In the genomic region with DNA sequence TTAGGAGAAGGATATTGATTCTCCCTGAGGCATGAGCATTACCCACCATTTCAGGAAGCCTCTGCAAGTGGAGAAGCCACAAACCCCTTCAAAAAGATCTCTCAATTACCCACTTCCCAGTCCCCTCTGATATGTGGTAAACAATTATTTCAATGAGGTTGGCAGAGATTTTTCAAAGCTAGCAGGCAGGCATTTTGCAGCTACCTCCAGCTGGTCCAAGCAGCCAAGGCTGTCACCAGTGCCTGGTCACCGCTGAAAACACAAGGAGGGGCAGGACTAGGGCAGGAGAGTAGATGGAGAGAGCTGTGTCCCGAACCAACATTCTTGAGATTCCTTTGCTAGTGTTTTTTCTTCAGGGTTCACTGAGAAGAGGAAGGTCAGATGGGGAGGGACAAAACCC, we compare ENCODE assay signal across 9 cellular contexts. TPM values are rescaled to one million over a fixed set of nuclear protein-coding genes. Genes with fewer than 3 reads are reported as not detected.
DNase-seq lines count a peak whose midpoint lies in the region; ATAC-seq and TF ChIP-seq lines count a peak whose summit lies in the region.
"Had no signal": no experiment of that assay in that cellular context is flagged by ENCODE, and none has a peak within 500 bp of the region (broad histone marks: within the 10 kb centered on the region; RNA-seq: fewer than 3 reads in every experiment).

No MANE protein-coding gene starts in this region.

- TF ChIP-seq CTCF in endodermal cell (conservative IDR thresholded peaks at IDR 0.05) = no peak
- no peak for TF ChIP-seq CTCF in activated CD8-positive, alpha-beta T cell treated with anti-CD3 and anti-CD28 coated beads for 36 hours (IDR thresholded peaks at IDR 0.05)

- peak overlapping the region; percentile 13 for H3K9ac ChIP-seq in NT2/D1 (ENCODE audit: insufficient read length, low read depth)
- no peak overlapping the region for H3K9ac ChIP-seq in endodermal cell (ENCODE audit: extremely low read depth, low read length, poor library complexity, severe bottlenecking)

- H3K27ac Mint-ChIP-seq in CD4-positive, alpha-beta memory T cell = no peak overlapping the region
- peak overlapping the region; percentile 84 for H3K27ac Mint-ChIP-seq in endodermal cell
- H3K27ac Mint-ChIP-seq in naive thymus-derived CD8-positive, alpha-beta T cell = peak overlapping the region in 4 of 10 donors; percentile 3 to 75 (median 39)
- H3K27ac Mint-ChIP-seq in activated CD8-positive, alpha-beta T cell treated with anti-CD3 and anti-CD28 coated beads for 36 hours = no peak overlapping the region

- H3K36me3 Mint-ChIP-seq in CD4-positive, alpha-beta memory T cell = peaks cover 0 to 7% of the 10 kb centered on the region in 2 donors
- peaks cover 29% of the 10 kb centered on the region for H3K36me3 Mint-ChIP-seq in endodermal cell (ENCODE audit: low read depth)
- peaks cover 0 to 8% (median 0%) of the 10 kb centered on the region in 3 donors for H3K36me3 Mint-ChIP-seq in naive thymus-derived CD8-positive, alpha-beta T cell
- H3K36me3 Mint-ChIP-seq in activated CD8-positive, alpha-beta T cell treated with anti-CD3 and anti-CD28 coated beads for 36 hours (ENCODE audit: low read depth) = peaks cover 6% of the 10 kb centered on the region

- POLR2A ChIA-PET in CD4-positive, alpha-beta memory T cell (lab: Charles Lee; ENCODE audit: partially characterized antibody) = no interaction called here
- POLR2A ChIA-PET in naive thymus-derived CD8-positive, alpha-beta T cell (lab: Charles Lee) = interaction anchor here (0.8 kb wide), 1 partner anchor 21 kb away, joined by 6 read pairs; no protein-coding TSS in a partner anchor
- POLR2A ChIA-PET in activated CD8-positive, alpha-beta T cell treated with anti-CD3 and anti-CD28 coated beads for 36 hours (lab: Charles Lee) = interaction anchor here (0.7 kb wide), 1 partner anchor 1219 kb away, joined by 3 read pairs; no protein-coding TSS in a partner anchor

- ATAC-seq in naive thymus-derived CD8-positive, alpha-beta T cell = peak; percentile 60 to 81
- no peak for ATAC-seq in GM21619 (IDR thresholded peaks at IDR 0.05; ENCODE audit: unreplicated experiment)
- ATAC-seq in activated CD8-positive, alpha-beta T cell treated with anti-CD3 and anti-CD28 coated beads for 36 hours = no peak
- ATAC-seq: stimulated activated naive CD8-positive, alpha-beta T cell treated with anti-CD3 and anti-CD28 coated beads, Interleukin-15, amount 100 ng/mL, for 72 hours had no signal

- peak overlapping the region in 6 of 8 donors; percentile 0 to 79 (median 70) for H3K4me3 Mint-ChIP-seq in CD4-positive, alpha-beta memory T cell
- peak overlapping the region; percentile 23 for H3K4me3 Mint-ChIP-seq in endodermal cell
- peak overlapping the region in 9 of 10 donors; percentile 31 to 79 (median 65) for H3K4me3 Mint-ChIP-seq in naive thymus-derived CD8-positive, alpha-beta T cell
- H3K4me3 Mint-ChIP-seq in activated CD8-positive, alpha-beta T cell treated with anti-CD3 and anti-CD28 coated beads for 36 hours = no peak overlapping the region
- H3K4me3 Mint-ChIP-seq: stimulated activated naive CD8-positive, alpha-beta T cell treated with anti-CD3 and anti-CD28 coated beads, Interleukin-15, amount 100 ng/mL, for 72 hours had no signal

- no peaks in the 10 kb centered on the region for H3K27me3 ChIP-seq in CD4-positive, alpha-beta memory T cell (ENCODE audit: insufficient read depth, low read length)
- H3K27me3 ChIP-seq in NT2/D1 (ENCODE audit: insufficient read depth, insufficient read length) (no peaks in the 10 kb centered on the region), endodermal cell (ENCODE audit: control insufficient read depth, insufficient read depth, low read length, poor library complexity, severe bottlenecking) (no peaks in the 10 kb centered on the region)

- whole genome bisulfite sequencing in endodermal cell (ENCODE audit: insufficient coverage in 1 of 2, insufficient read length in 1 of 2), 2 experiments = 0 to 35% methylated on average over 1 to 2 of the region's 2 CpGs

- no peaks in the 10 kb centered on the region for H3K27me3 Mint-ChIP-seq in CD4-positive, alpha-beta memory T cell
- no peaks in the 10 kb centered on the region for H3K27me3 Mint-ChIP-seq in endodermal cell (ENCODE audit: insufficient read depth)
- peaks cover 0 to 2% (median 0%) of the 10 kb centered on the region in 5 donors for H3K27me3 Mint-ChIP-seq in naive thymus-derived CD8-positive, alpha-beta T cell
- no peaks in the 10 kb centered on the region for H3K27me3 Mint-ChIP-seq in activated CD8-positive, alpha-beta T cell treated with anti-CD3 and anti-CD28 coated beads for 36 hours
- H3K27me3 Mint-ChIP-seq: stimulated activated naive CD8-positive, alpha-beta T cell treated with anti-CD3 and anti-CD28 coated beads, Interleukin-15, amount 100 ng/mL, for 72 hours had no signal

- H3K36me3 ChIP-seq in CD4-positive, alpha-beta memory T cell (ENCODE audit: insufficient read depth, low read length) = no peaks in the 10 kb centered on the region
- H3K36me3 ChIP-seq in NT2/D1 (ENCODE audit: insufficient read depth, insufficient read length, low read length) = peaks cover 50% of the 10 kb centered on the region
- peaks cover 58% of the 10 kb centered on the region for H3K36me3 ChIP-seq in endodermal cell (ENCODE audit: control insufficient read depth, insufficient read depth, low read length)

- no peaks in the 10 kb centered on the region for H3K9me3 ChIP-seq in CD4-positive, alpha-beta memory T cell (ENCODE audit: control insufficient read depth in 1 of 2, low read length in 2 of 2)
- H3K9me3 ChIP-seq in NT2/D1 (ENCODE audit: insufficient read depth, low read length) (no peaks in the 10 kb centered on the region), endodermal cell (ENCODE audit: control insufficient read depth, low read length) (peaks cover 13% of the 10 kb centered on the region)

- H3K27ac ChIP-seq in CD4-positive, alpha-beta memory T cell (ENCODE audit: low read depth, low read length) = no peak overlapping the region
- H3K27ac ChIP-seq in endodermal cell (ENCODE audit: low read depth, low read length) = no peak overlapping the region

- H3K4me1 Mint-ChIP-seq in CD4-positive, alpha-beta memory T cell = peaks cover 14 to 23% (median 16%) of the 10 kb centered on the region in 4 donors
- peaks cover 45% of the 10 kb centered on the region for H3K4me1 Mint-ChIP-seq in endodermal cell
- peaks cover 8 to 21% (median 17%) of the 10 kb centered on the region in 4 donors for H3K4me1 Mint-ChIP-seq in naive thymus-derived CD8-positive, alpha-beta T cell
- peaks cover 13% of the 10 kb centered on the region for H3K4me1 Mint-ChIP-seq in activated CD8-positive, alpha-beta T cell treated with anti-CD3 and anti-CD28 coated beads for 36 hours (ENCODE audit: low read depth)

- H3K4me1 ChIP-seq in CD4-positive, alpha-beta memory T cell (ENCODE audit: insufficient read depth, low read length) = peaks cover 18% of the 10 kb centered on the region
- H3K4me1 ChIP-seq in NT2/D1 (ENCODE audit: insufficient read depth, insufficient read length) (peaks cover 2% of the 10 kb centered on the region), endodermal cell (ENCODE audit: control insufficient read depth, insufficient read depth, low read length) (peaks cover 16% of the 10 kb centered on the region)

- DNase-seq in CD4-positive, alpha-beta memory T cell = peak in 2 of 5 donors; percentile 9 to 16
- DNase-seq in NT2/D1 (ENCODE audit: low read depth, low spot score) = peak; percentile 77
- DNase-seq in endodermal cell = peak; percentile 81
- peak in 3 of 10 donors; percentile 15 to 54 (median 43) for DNase-seq in naive thymus-derived CD8-positive, alpha-beta T cell
- DNase-seq in COLO668 (lab: John Stamatoyannopoulos, UW; ENCODE audit: unreplicated experiment) = no peak
- DNase-seq in activated CD8-positive, alpha-beta T cell treated with anti-CD3 and anti-CD28 coated beads for 36 hours = no peak
- DNase-seq in activated CD8-positive, alpha-beta memory T cell treated with anti-CD3 and anti-CD28 coated beads, Interleukin-2, amount 50 U/mL, for 4 hours = no peak
- DNase-seq: stimulated activated naive CD8-positive, alpha-beta T cell treated with anti-CD3 and anti-CD28 coated beads, Interleukin-15, amount 100 ng/mL, for 72 hours had no signal

- no peak overlapping the region for H3K4me3 ChIP-seq in CD4-positive, alpha-beta memory T cell (ENCODE audit: low read length in 2 of 2)
- H3K4me3 ChIP-seq in NT2/D1 (ENCODE audit: insufficient read length, low read depth) = no peak overlapping the region
- H3K4me3 ChIP-seq in endodermal cell (ENCODE audit: low read length) = peak overlapping the region; percentile 10

- CTCF ChIA-PET in CD4-positive, alpha-beta memory T cell (lab: Charles Lee; ENCODE audit: partially characterized antibody) = interaction anchor here (1.4 kb wide), 1 partner anchor 252 kb away, joined by 6 read pairs; no protein-coding TSS in a partner anchor
- CTCF ChIA-PET in activated CD8-positive, alpha-beta T cell treated with anti-CD3 and anti-CD28 coated beads for 36 hours (lab: Charles Lee) = no interaction called here

- intact Hi-C loops in CD4-positive, alpha-beta memory T cell (cut with micrococcal nuclease) = no loop called here
- intact Hi-C loops in activated CD8-positive, alpha-beta T cell treated with anti-CD3 and anti-CD28 coated beads for 36 hours (cut with micrococcal nuclease) = no loop called here

- no peaks in the 10 kb centered on the region for H3K9me3 Mint-ChIP-seq in CD4-positive, alpha-beta memory T cell
- H3K9me3 Mint-ChIP-seq in endodermal cell = no peaks in the 10 kb centered on the region
- no peaks in the 10 kb centered on the region for H3K9me3 Mint-ChIP-seq in naive thymus-derived CD8-positive, alpha-beta T cell
- no peaks in the 10 kb centered on the region for H3K9me3 Mint-ChIP-seq in activated CD8-positive, alpha-beta T cell treated with anti-CD3 and anti-CD28 coated beads for 36 hours
- H3K9me3 Mint-ChIP-seq: stimulated activated naive CD8-positive, alpha-beta T cell treated with anti-CD3 and anti-CD28 coated beads, Interleukin-15, amount 100 ng/mL, for 72 hours had no signal

RNA-seq across cellular contexts. Expression of a gene that starts 22.5 kb away (rescaled TPM):
- total RNA-seq in CD4-positive, alpha-beta memory T cell = 10 to 100 TPM; 53.3 to 57.9 TPM
- 10 to 100 TPM in 1 of 2 donors, 1 to 10 TPM in 1; 4.9 to 15.1 TPM for polyA plus RNA-seq in CD4-positive, alpha-beta memory T cell
- 100 to 1,000 TPM; 460 to 557 TPM for total RNA-seq in endodermal cell
- polyA plus RNA-seq in endodermal cell (2013, experiment 1 of 2) = 396 TPM
- 358 TPM for polyA plus RNA-seq in endodermal cell (2013, experiment 2 of 2)
- 10 to 100 TPM; 31.0 to 33.8 TPM for total RNA-seq in naive thymus-derived CD8-positive, alpha-beta T cell
- polyA plus RNA-seq in naive thymus-derived CD8-positive, alpha-beta T cell = 1 to 10 TPM; 6.9 to 8.7 (median 7.6) TPM
- total RNA-seq in activated CD8-positive, alpha-beta T cell treated with anti-CD3 and anti-CD28 coated beads for 36 hours = 10 to 100 TPM; 39.3 to 39.4 TPM

Comparison
In these comparisons a context has a peak if more than half of its experiments do, and no peak if none do; other contexts are left out.
1. DNase-seq: peak in NT2/D1 (single experiment) and endodermal cell (single experiment); none in COLO668 (single experiment), activated CD8-positive, alpha-beta T cell treated with anti-CD3 and anti-CD28 coated beads for 36 hours (single experiment) and activated CD8-positive, alpha-beta memory T cell treated with anti-CD3 and anti-CD28 coated beads, Interleukin-2, amount 50 U/mL, for 4 hours (single experiment).
2. ATAC-seq: peak in naive thymus-derived CD8-positive, alpha-beta T cell (2 of 2); none in GM21619 (single experiment) and activated CD8-positive, alpha-beta T cell treated with anti-CD3 and anti-CD28 coated beads for 36 hours (single experiment).
3. RNA of a gene that starts 22.5 kb away (total RNA-seq): 460 to 557 TPM in endodermal cell; 53.3 to 57.9 TPM in CD4-positive, alpha-beta memory T cell, 39.3 to 39.4 TPM in activated CD8-positive, alpha-beta T cell treated with anti-CD3 and anti-CD28 coated beads for 36 hours and 31.0 to 33.8 TPM in naive thymus-derived CD8-positive, alpha-beta T cell; every median in the first group is over 4 times any median in the second.